ENCODE assay signal across 1 cellular context in genomic region chr10:80188713-80189112, GRCh38.
TF ChIP-seq lines count a peak whose summit lies in the region.

No MANE protein-coding gene starts in this region.

TF ChIP-seq in IMR-90, 13 proteins besides CTCF, POLR2A, EP300 and RAD21 (continued from another document):
- TF ChIP-seq, protein P1, sequence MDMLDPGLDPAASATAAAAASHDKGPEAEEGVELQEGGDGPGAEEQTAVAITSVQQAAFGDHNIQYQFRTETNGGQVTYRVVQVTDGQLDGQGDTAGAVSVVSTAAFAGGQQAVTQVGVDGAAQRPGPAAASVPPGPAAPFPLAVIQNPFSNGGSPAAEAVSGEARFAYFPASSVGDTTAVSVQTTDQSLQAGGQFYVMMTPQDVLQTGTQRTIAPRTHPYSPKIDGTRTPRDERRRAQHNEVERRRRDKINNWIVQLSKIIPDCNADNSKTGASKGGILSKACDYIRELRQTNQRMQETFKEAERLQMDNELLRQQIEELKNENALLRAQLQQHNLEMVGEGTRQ (IDR thresholded peaks at IDR 0.05; ENCODE audit: low read depth, low read length), result no peak
- TF ChIP-seq FOS (IDR thresholded peaks at IDR 0.05; ENCODE audit: low read depth, low read length), result no peak
- no peak for TF ChIP-seq BHLHE40 (IDR thresholded peaks at IDR 0.05; ENCODE audit: low read depth, low read length)
- no peak for TF ChIP-seq MXI1 (IDR thresholded peaks at IDR 0.05; ENCODE audit: borderline replicate concordance, low read depth, low read length)
- TF ChIP-seq ELK1 (IDR thresholded peaks at IDR 0.05; ENCODE audit: borderline replicate concordance, low read depth, low read length), result no peak
- TF ChIP-seq NFE2L2 (IDR thresholded peaks at IDR 0.05; ENCODE audit: low read depth, low read length), result no peak
- TF ChIP-seq RCOR1 (IDR thresholded peaks at IDR 0.05; ENCODE audit: insufficient replicate concordance, low read length), result no peak
- TF ChIP-seq CHD1 (IDR thresholded peaks at IDR 0.05; ENCODE audit: low read depth, low read length), result no peak
- TF ChIP-seq MAZ (IDR thresholded peaks at IDR 0.05; ENCODE audit: borderline replicate concordance, low read depth, low read length), result no peak
- TF ChIP-seq SMC3 (IDR thresholded peaks at IDR 0.05; ENCODE audit: low read depth, low read length), result no peak
- no peak for TF ChIP-seq RFX5 (IDR thresholded peaks at IDR 0.05; ENCODE audit: low read depth, low read length)
- no peak for TF ChIP-seq CEBPB (IDR thresholded peaks at IDR 0.05; ENCODE audit: low read depth, low read length)
